Comparison of ENCODE assay signal across 14 cellular contexts in genomic region chr1:20480261-20481157, GRCh38. TPM values are rescaled to one million over a fixed set of nuclear protein-coding genes. Genes with fewer than 3 reads are reported as not detected.
DNase-seq lines count a peak whose midpoint lies in the region; ATAC-seq, FAIRE-seq and TF ChIP-seq lines count a peak whose summit lies in the region.
"Had no signal": no experiment of that assay in that cellular context is flagged by ENCODE, and none has a peak within 500 bp of the region (broad histone marks: within the 10 kb centered on the region; RNA-seq: fewer than 3 reads in every experiment).

No MANE protein-coding gene starts in this region.

- no peaks in the 10 kb centered on the region; the same call in 1 of the 2 replicates for H4K20me1 ChIP-seq in K562 (replicated peaks; ENCODE audit: control insufficient read depth, insufficient read depth, low read length)

- H3K9me1 ChIP-seq in K562 (ENCODE audit: control insufficient read depth, insufficient read depth, low read length), result no peaks in the 10 kb centered on the region

- H3K9me3 ChIP-seq in K562 (replicated peaks; ENCODE audit: control insufficient read depth, insufficient read depth, low read depth, low read length), result no peaks in the 10 kb centered on the region
- no peaks in the 10 kb centered on the region for H3K9me3 ChIP-seq in CD8-positive, alpha-beta T cell (ENCODE audit: low read length)
- H3K9me3 ChIP-seq: SK-N-SH had no signal

- no peak overlapping the region for H3K27ac ChIP-seq in K562 (ENCODE audit: extremely low read depth, low read depth, low read length)
- no peak overlapping the region for H3K27ac ChIP-seq in CD8-positive, alpha-beta T cell (ENCODE audit: low read depth, low read length)

- TF ChIP-seq EP300 in K562 (IDR thresholded peaks at IDR 0.05; ENCODE audit: low read length), result no peak

- H3K79me2 ChIP-seq in K562 (ENCODE audit: control insufficient read depth, insufficient read depth, low read length), result no peaks in the 10 kb centered on the region

- no peak for FAIRE-seq in K562 (lab: Jason Lieb, UNC)
- FAIRE-seq: colon had no signal

- WGBS in K562 (ENCODE audit: insufficient coverage, low coverage, missing lambda C conversion rate), result under 1% methylated on average over 14 of the region's 14 CpGs

- CTCF ChIA-PET in K562 (lab: Yijun Ruan, JAX; ENCODE audit: low intra/inter-chr PET ratio), result no interaction called here
- CTCF ChIA-PET in CD8-positive, alpha-beta T cell (lab: Charles Lee), result interaction anchor here (1.5 to 4.8 kb wide), 2 partner anchors 14 to 268 kb away, joined by 6 to 31 read pairs; no protein-coding TSS in a partner anchor

- no peak overlapping the region for H3K27ac Mint-ChIP-seq in CD8-positive, alpha-beta T cell
- H3K27ac Mint-ChIP-seq: activated naive CD4-positive, alpha-beta T cell treated with anti-CD3 and anti-CD28 coated beads, Interleukin-2, amount 10 ng/mL, durations not matched to agents 7 days and 5 days; CD4-positive, alpha-beta T cell had no signal

- POLR2A ChIA-PET in K562 (lab: Yijun Ruan, JAX), result interaction anchor here (0.6 kb wide), 1 partner anchor 62 kb away, joined by 3 read pairs; no protein-coding TSS in a partner anchor
- POLR2A ChIA-PET in CD8-positive, alpha-beta T cell (lab: Charles Lee), result no interaction called here

- no peak overlapping the region for H2AFZ ChIP-seq in K562 (ENCODE audit: low read depth, low read length)

- no peak for ATAC-seq in K562
- ATAC-seq in left colon, result peak; percentile 46
- ATAC-seq in GM18505 (IDR thresholded peaks at IDR 0.05; ENCODE audit: unreplicated experiment), result no peak
- no peak for ATAC-seq in CD8-positive, alpha-beta T cell
- ATAC-seq: left ventricle myocardium superior had no signal

- intact Hi-C loops in K562 (cut with micrococcal nuclease), result no loop called here
- intact Hi-C loops in left colon (cut with DNase I, micrococcal nuclease), result no loop called here
- intact Hi-C loops in CD8-positive, alpha-beta T cell (cut with DNase I, micrococcal nuclease), result no loop called here

- in situ Hi-C loops in K562 (cut with MboI), result no loop called here

- H3K27me3 ChIP-seq in K562 (ENCODE audit: control insufficient read depth in 2 of 2, insufficient read depth in 2 of 2, low read length in 2 of 2), result peaks cover 13 to 59% of the 10 kb centered on the region in 2 experiments
- H3K27me3 ChIP-seq in CD8-positive, alpha-beta T cell (ENCODE audit: insufficient read depth, low read length), result peaks cover 37% of the 10 kb centered on the region

- H3K4me2 ChIP-seq in K562 (ENCODE audit: insufficient read depth, low read length), result no peak overlapping the region
- H3K4me2 ChIP-seq: SK-N-SH had no signal

- peaks cover 5 to 28% of the 10 kb centered on the region in 2 experiments; a peak in 4 of 5 replicates for H3K4me1 ChIP-seq in K562 (replicated peaks in 1 of 2; ENCODE audit: control insufficient read depth in 2 of 2, insufficient read depth in 2 of 2, low read length in 2 of 2)
- H3K4me1 ChIP-seq in CD8-positive, alpha-beta T cell (ENCODE audit: insufficient read depth, low read length), result peaks cover 17% of the 10 kb centered on the region

- peaks cover 72% of the 10 kb centered on the region for H3K27me3 Mint-ChIP-seq in CD8-positive, alpha-beta T cell (ENCODE audit: low read depth)

- peaks cover 12% of the 10 kb centered on the region for H3K4me1 Mint-ChIP-seq in CD8-positive, alpha-beta T cell (ENCODE audit: low read depth)

- no TSS peak for BruUV-seq in K562 (replicated peaks; lab: Mats Ljungman, UMichigan)

- TF ChIP-seq CTCF in K562 (IDR thresholded peaks at IDR 0.05 in 2 of 3, conservative IDR thresholded peaks at IDR 0.05 in 1 of 3; ENCODE audit: insufficient read depth in 2 of 3, low read depth in 1 of 3, low read length in 3 of 3), result no peak
- no peak for TF ChIP-seq CTCF in CD8-positive, alpha-beta T cell (IDR thresholded peaks at IDR 0.05)

- H3K9ac ChIP-seq in K562 (ENCODE audit: insufficient read depth in 1 of 2, low read depth in 2 of 2, low read length in 2 of 2), result no peak overlapping the region
- H3K9ac ChIP-seq: SK-N-SH had no signal

- no peaks in the 10 kb centered on the region for H3K9me3 Mint-ChIP-seq in CD8-positive, alpha-beta T cell
- H3K9me3 Mint-ChIP-seq: activated naive CD4-positive, alpha-beta T cell treated with anti-CD3 and anti-CD28 coated beads, Interleukin-2, amount 10 ng/mL, durations not matched to agents 7 days and 5 days; CD4-positive, alpha-beta T cell had no signal

- DNase-seq in HK-2 (ENCODE audit: unreplicated experiment), result peak; percentile 73
- DNase-seq in K562 (ENCODE audit: extremely low read depth in 1 of 4, low spot score in 3 of 4), result no peak
- peak; percentile 56 to 65 for DNase-seq in left colon
- DNase-seq in putamen (ENCODE audit: low spot score), result peak; percentile 91
- no peak for DNase-seq in NCI-H446 (lab: John Stamatoyannopoulos, UW)
- no peak for DNase-seq in CD8-positive, alpha-beta T cell
- no peak for DNase-seq in NCI-H1436 (lab: John Stamatoyannopoulos, UW)
- DNase-seq: activated naive CD4-positive, alpha-beta T cell treated with anti-CD3 and anti-CD28 coated beads, Interleukin-2, amount 10 ng/mL, durations not matched to agents 7 days and 5 days; CD4-positive, alpha-beta T cell; left ventricle myocardium superior; NCI-H82; SK-N-SH had no signal

- H3K4me3 Mint-ChIP-seq in CD8-positive, alpha-beta T cell, result no peak overlapping the region
- H3K4me3 Mint-ChIP-seq: activated naive CD4-positive, alpha-beta T cell treated with anti-CD3 and anti-CD28 coated beads, Interleukin-2, amount 10 ng/mL, durations not matched to agents 7 days and 5 days; CD4-positive, alpha-beta T cell had no signal

- H3K36me3 Mint-ChIP-seq in CD8-positive, alpha-beta T cell, result no peaks in the 10 kb centered on the region
- H3K36me3 Mint-ChIP-seq: activated naive CD4-positive, alpha-beta T cell treated with anti-CD3 and anti-CD28 coated beads, Interleukin-2, amount 10 ng/mL, durations not matched to agents 7 days and 5 days had no signal

- no peak overlapping the region for H3K4me3 ChIP-seq in K562
- H3K4me3 ChIP-seq in CD8-positive, alpha-beta T cell (ENCODE audit: low read depth, low read length), result no peak overlapping the region

- TF ChIP-seq POLR2A in K562 (conservative IDR thresholded peaks at IDR 0.05) (no peak), GM18505 (IDR thresholded peaks at IDR 0.05; ENCODE audit: borderline replicate concordance, extremely low read depth, insufficient read depth, insufficient read length) (no peak)

- H3K36me3 ChIP-seq in K562 (ENCODE audit: control insufficient read depth, insufficient read depth, low read length), result no peaks in the 10 kb centered on the region
- H3K36me3 ChIP-seq in CD8-positive, alpha-beta T cell (ENCODE audit: insufficient read depth, low read length), result no peaks in the 10 kb centered on the region

- TF ChIP-seq RAD21 in K562 (CRISPR knock-in tag; conservative IDR thresholded peaks at IDR 0.05 in 1 of 2, IDR thresholded peaks at IDR 0.05 in 1 of 2), result no peak

TF ChIP-seq in K562, 482 proteins besides CTCF, POLR2A, EP300 and RAD21:
- TF ChIP-seq ZKSCAN8 (CRISPR knock-in tag; IDR thresholded peaks at IDR 0.05) (peak; percentile 91), HSF4 (CRISPR knock-in tag; IDR thresholded peaks at IDR 0.05; ENCODE audit: borderline replicate concordance) (no peak)

RNA-seq across cellular contexts. Expression of gene CAMK2N1, which starts 5.5 kb away (rescaled TPM):
- 1.1 and 1.2 TPM in 2 replicates for total RNA-seq in K562 (2011; cell fraction: chromatin; rRNA removed; ENCODE audit: low replicate concordance)
- total RNA-seq in K562 (2011; cell fraction: nucleolus; rRNA removed), result 0.17 and 1.2 TPM in 2 replicates
- 0.81 and 2.7 TPM in 2 replicates for total RNA-seq in K562 (2011; cell fraction: nucleoplasm; rRNA removed)
- 0.09 and 0.24 TPM in 2 replicates for total RNA-seq in K562 (2014; rRNA removed)
- 0.15 and 0.22 TPM in 2 replicates for total RNA-seq in K562 (2014; rRNA removed; fragmentation: Illumina TruSeq; extraction: Trizol)
- 0.15 and 0.25 TPM in 2 replicates for total RNA-seq in K562 (2015; rRNA removed; fragmentation: Illumina TruSeq; extraction: Trizol)
- total RNA-seq in K562 (2021), result 1.4 and 2.1 TPM in 2 replicates
- polyA plus RNA-seq in K562 (2011; rRNA removed), result 0.27 and 0.47 TPM in 2 replicates
- 0.27 and 0.28 TPM in 2 replicates for polyA plus RNA-seq in K562 (2011; cell fraction: cytosol; rRNA removed)
- polyA plus RNA-seq in K562 (2011; cell fraction: nucleus; rRNA removed), result 0.32 and 0.84 TPM in 2 replicates
- 1.7 and 2.2 TPM in 2 replicates for polyA plus RNA-seq in K562 (2012)
- 0.74 and 1.1 TPM in 2 replicates for polyA plus RNA-seq in K562 (2014; fragmentation: Illumina TruSeq; extraction: Trizol)
- under 1 TPM; 0.20 to 0.34 TPM for polyA plus RNA-seq in K562 (2014; fragmentation: Nextera tagmentation; extraction: Ambion mirVana)
- polyA plus RNA-seq in K562 (2014; rRNA removed), result 0.45 and 0.52 TPM in 2 replicates
- polyA minus RNA-seq in K562 (2011; rRNA and poly(A)+ RNA removed), result 0.24 and 0.32 TPM in 2 replicates
- 0.38 and 0.55 TPM in 2 replicates for polyA minus RNA-seq in K562 (2011; cell fraction: cytosol; rRNA and poly(A)+ RNA removed)
- polyA minus RNA-seq in K562 (2011; cell fraction: nucleus; rRNA and poly(A)+ RNA removed), result 0.11 and 0.27 TPM in 2 replicates
- 100 to 1,000 TPM; 194 to 242 TPM for total RNA-seq in left colon
- total RNA-seq in CD8-positive, alpha-beta T cell, result 1 to 10 TPM; 6.6 to 8.4 TPM

RNA-seq across cellular contexts. Expression of gene MUL1, which starts 27.4 kb away (rescaled TPM):
- total RNA-seq in K562 (2011; cell fraction: chromatin; rRNA removed; ENCODE audit: low replicate concordance), result 13.4 and 41.5 TPM in 2 replicates
- 54.0 and 57.2 TPM in 2 replicates for total RNA-seq in K562 (2011; cell fraction: nucleolus; rRNA removed)
- total RNA-seq in K562 (2011; cell fraction: nucleoplasm; rRNA removed), result 39.6 and 40.0 TPM in 2 replicates
- total RNA-seq in K562 (2014; rRNA removed) (20.1 and 25.0 TPM in 2 replicates), K562 (2014; rRNA removed; fragmentation: Illumina TruSeq; extraction: Trizol) (12.7 and 14.5 TPM in 2 replicates), K562 (2015; rRNA removed; fragmentation: Illumina TruSeq; extraction: Trizol) (18.6 and 18.7 TPM in 2 replicates), K562 (2021) (32.9 and 34.6 TPM in 2 replicates), left colon (10 to 100 TPM; 37.9 to 43.3 TPM)
- polyA plus RNA-seq in K562 (2011; rRNA removed) (19.3 and 21.6 TPM in 2 replicates), K562 (2014; fragmentation: Illumina TruSeq; extraction: Trizol) (26.2 and 26.5 TPM in 2 replicates), K562 (2014; fragmentation: Nextera tagmentation; extraction: Ambion mirVana) (10 to 100 TPM; 10.4 to 14.7 TPM), K562 (2014; rRNA removed) (22.0 and 23.7 TPM in 2 replicates)
- 22.4 and 29.8 TPM in 2 replicates for polyA plus RNA-seq in K562 (2011; cell fraction: cytosol; rRNA removed)
- 16.2 and 16.7 TPM in 2 replicates for polyA plus RNA-seq in K562 (2011; cell fraction: nucleus; rRNA removed)
- polyA plus RNA-seq in K562 (2012), result 25.8 and 26.7 TPM in 2 replicates
- polyA minus RNA-seq in K562 (2011; rRNA and poly(A)+ RNA removed), result 14.0 and 16.3 TPM in 2 replicates
- 16.0 and 19.4 TPM in 2 replicates for polyA minus RNA-seq in K562 (2011; cell fraction: cytosol; rRNA and poly(A)+ RNA removed)
- 10.5 and 15.2 TPM in 2 replicates for polyA minus RNA-seq in K562 (2011; cell fraction: nucleus; rRNA and poly(A)+ RNA removed)
- total RNA-seq in CD8-positive, alpha-beta T cell, result 10 to 100 TPM; 19.7 to 22.5 TPM

Comparison
In these comparisons a context has a peak if more than half of its experiments do, and no peak if none do; other contexts are left out.
1. DNase-seq: peak in HK-2 (single experiment), left colon (2 of 2) and putamen (single experiment); none in K562 (0 of 4), NCI-H446 (0 of 2), CD8-positive, alpha-beta T cell (0 of 7) and NCI-H1436 (single experiment).
2. RNA of gene CAMK2N1, which starts 5.5 kb away (total RNA-seq): 194 to 242 TPM in left colon; 6.6 to 8.4 TPM in CD8-positive, alpha-beta T cell and 0.09 to 2.7 TPM in K562; every median in the first group is over 10 times any median in the second.